Comparison of ENCODE assay signal across 12 cellular contexts in the genomic region with DNA sequence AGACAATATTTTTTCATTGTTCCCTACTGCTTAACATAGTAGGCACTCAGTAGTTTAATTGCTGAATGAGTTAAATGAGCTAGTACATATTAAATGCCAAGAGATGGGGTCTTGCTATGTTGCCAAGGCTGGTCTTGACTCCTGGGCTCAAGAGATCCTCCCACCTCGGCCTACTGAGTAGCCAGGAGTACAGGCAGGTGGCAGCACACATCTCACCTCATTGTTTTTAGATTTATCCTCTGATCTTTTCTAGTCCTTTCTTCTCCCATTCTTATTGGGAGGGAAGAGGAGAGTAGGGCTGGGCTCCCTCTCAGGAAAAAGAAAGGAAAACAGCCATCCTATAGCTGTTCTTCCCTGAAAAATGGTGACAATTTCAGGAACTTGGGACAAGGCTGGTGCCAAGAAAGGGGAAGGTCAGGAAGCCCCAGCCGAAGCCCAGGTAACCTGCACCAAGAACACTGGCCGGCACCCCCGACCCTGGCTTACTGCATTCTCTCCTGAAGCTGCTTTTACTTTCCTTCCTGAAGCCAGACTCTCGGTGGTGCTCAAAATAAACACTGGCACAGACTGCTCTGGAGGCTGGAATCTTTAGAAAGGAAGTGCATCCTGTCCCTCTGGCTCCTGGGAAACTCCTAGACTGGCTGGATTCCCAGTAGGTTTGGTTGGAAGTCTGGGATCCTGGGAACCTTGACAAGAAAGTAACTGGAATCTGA. TPM values are rescaled to one million over a fixed set of nuclear protein-coding genes. Genes with fewer than 3 reads are reported as not detected.
DNase-seq lines count a peak whose midpoint lies in the region; ATAC-seq and TF ChIP-seq lines count a peak whose summit lies in the region.
"Had no signal": no experiment of that assay in that cellular context is flagged by ENCODE, and none has a peak within 500 bp of the region (broad histone marks: within the 10 kb centered on the region; RNA-seq: fewer than 3 reads in every experiment).

No MANE protein-coding gene starts in this region.

- H2AFZ ChIP-seq in HCT116 (ENCODE audit: low read depth, low read length, poor library complexity, severe bottlenecking) = no peak overlapping the region

- H3K27ac ChIP-seq in HCT116 (ENCODE audit: low read depth, low read length) (no peak overlapping the region), ascending aorta (peak overlapping the region; percentile 93 to 96), skeletal muscle tissue (ENCODE audit: low read depth, low read length) (peak overlapping the region; percentile 95)

- TF ChIP-seq CTCF in HCT116 (IDR thresholded peaks at IDR 0.05 in 2 of 3, conservative IDR thresholded peaks at IDR 0.05 in 1 of 3; ENCODE audit: borderline replicate concordance in 1 of 3, insufficient read depth in 1 of 3, low read depth in 2 of 3, low read length in 2 of 3) (peak in 1 of 3 experiments; percentile 20; a peak in 1 of 6 replicates), ascending aorta (IDR thresholded peaks at IDR 0.05) (no peak)

- TF ChIP-seq POLR2A in HCT116 (IDR thresholded peaks at IDR 0.05; ENCODE audit: borderline replicate concordance, extremely low read depth, insufficient read depth, insufficient read length) = no peak

- H3K36me3 Mint-ChIP-seq in naive thymus-derived CD8-positive, alpha-beta T cell = peaks cover 0 to 27% (median 3%) of the 10 kb centered on the region in 3 donors

- DNase-seq in HCT116 (ENCODE audit: low read depth, low spot score) (no peak), ascending aorta (ENCODE audit: low spot score in 2 of 2) (no peak), hepatic stellate cell (ENCODE audit: low spot score) (peak; percentile 68), GDM1 (lab: John Stamatoyannopoulos, UW) (no peak)
- no peak for DNase-seq in naive thymus-derived CD8-positive, alpha-beta T cell
- DNase-seq in NK-92 treated with Interleukin-12 subunit alpha and Interleukin-12 subunit beta, amount 100 ng/mL, for 24 hours (lab: John Stamatoyannopoulos, UW) = no peak
- DNase-seq: GF-D8, NCI-H2107 had no signal

- peak overlapping the region; percentile 93; the same call in 1 of the 2 replicates for H3K4me2 ChIP-seq in HCT116 (ENCODE audit: low read length)

- CTCF ChIA-PET in HCT116 (lab: Charles Lee) = no interaction called here

- no peak for ATAC-seq in HCT116
- ATAC-seq in HG03095 (IDR thresholded peaks at IDR 0.05; ENCODE audit: unreplicated experiment) = no peak
- no peak for ATAC-seq in naive thymus-derived CD8-positive, alpha-beta T cell
- ATAC-seq: sciatic nerve had no signal

- H4K20me1 ChIP-seq in HCT116 (ENCODE audit: insufficient read depth) = no peaks in the 10 kb centered on the region

- peaks cover 26 to 55% (median 50%) of the 10 kb centered on the region in 4 donors for H3K4me1 Mint-ChIP-seq in naive thymus-derived CD8-positive, alpha-beta T cell

- H3K4me3 ChIP-seq in HCT116 (replicated peaks in 1 of 2; ENCODE audit: low read depth in 1 of 2, low read length in 2 of 2) (no peak overlapping the region), ascending aorta (no peak overlapping the region), skeletal muscle tissue (ENCODE audit: low read length in 3 of 3) (peak overlapping the region in 1 of 3 donors; percentile 14)

- peaks cover 32% of the 10 kb centered on the region for H3K79me2 ChIP-seq in HCT116 (ENCODE audit: insufficient read depth, low read length)

- no TSS peak for BruUV-seq in HCT116 (replicated peaks; lab: Mats Ljungman, UMichigan)

- peak overlapping the region in 4 of 10 donors; percentile 29 to 99 (median 63) for H3K4me3 Mint-ChIP-seq in naive thymus-derived CD8-positive, alpha-beta T cell

- H3K4me1 ChIP-seq in HCT116 (ENCODE audit: control insufficient read depth in 1 of 2, insufficient read depth in 2 of 2, low read length in 2 of 2) (peaks cover 16 to 38% of the 10 kb centered on the region in 2 experiments), ascending aorta (peaks cover 27 to 36% of the 10 kb centered on the region in 2 donors), skeletal muscle tissue (ENCODE audit: control insufficient read depth in 3 of 3, insufficient read depth in 3 of 3, low read length in 3 of 3) (peaks cover 37 to 46% (median 39%) of the 10 kb centered on the region in 3 donors)

- no peaks in the 10 kb centered on the region for H3K9me3 ChIP-seq in HCT116 (ENCODE audit: control insufficient read depth in 1 of 2, insufficient read depth in 1 of 2, low read depth in 1 of 2, low read length in 2 of 2)
- H3K9me3 ChIP-seq in ascending aorta = no peaks in the 10 kb centered on the region
- no peaks in the 10 kb centered on the region for H3K9me3 ChIP-seq in skeletal muscle tissue (ENCODE audit: control insufficient read depth in 3 of 3, low read length in 3 of 3)

- intact Hi-C loops in HCT116 (cut with micrococcal nuclease) = loop anchor here (5.0 kb wide), 1 partner anchor 106 kb away; no protein-coding TSS in a partner anchor
- intact Hi-C loops in ascending aorta (cut with DNase I) = loop anchor here (5.0 kb wide), 2 partner anchors 296 to 309 kb away; a partner anchor contains a TSS

- H3K9me2 ChIP-seq in HCT116 (ENCODE audit: insufficient read depth) = no peaks in the 10 kb centered on the region

- no peak for TF ChIP-seq RAD21 in HCT116 (IDR thresholded peaks at IDR 0.05; ENCODE audit: low read depth)

- POLR2A ChIA-PET in HCT116 (lab: Charles Lee) = no interaction called here
- POLR2A ChIA-PET in naive thymus-derived CD8-positive, alpha-beta T cell (lab: Charles Lee) = interaction anchor here (0.6 to 1.5 kb wide), 3 partner anchors 13 to 268 kb away, joined by 3 to 5 read pairs (median 3); a partner anchor contains a TSS

- H3K27me3 ChIP-seq in HCT116 (ENCODE audit: insufficient read depth, low read length) (no peaks in the 10 kb centered on the region), ascending aorta (no peaks in the 10 kb centered on the region), skeletal muscle tissue (ENCODE audit: control insufficient read depth in 3 of 3, insufficient read depth in 3 of 3, low read length in 3 of 3) (no peaks in the 10 kb centered on the region)

- no peaks in the 10 kb centered on the region for H3K9me3 Mint-ChIP-seq in naive thymus-derived CD8-positive, alpha-beta T cell

- H3K36me3 ChIP-seq in HCT116 (ENCODE audit: control insufficient read depth in 1 of 2, insufficient read depth in 2 of 2, low read length in 2 of 2) = peaks cover 16 to 23% of the 10 kb centered on the region in 2 experiments; a peak in 3 of 4 replicates
- H3K36me3 ChIP-seq in ascending aorta = peaks cover 34 to 40% of the 10 kb centered on the region in 2 donors
- H3K36me3 ChIP-seq in skeletal muscle tissue (ENCODE audit: control insufficient read depth in 3 of 3, insufficient read depth in 3 of 3, low read length in 3 of 3) = peaks cover 33 to 36% (median 34%) of the 10 kb centered on the region in 3 donors

- H3K27me3 Mint-ChIP-seq in naive thymus-derived CD8-positive, alpha-beta T cell = no peaks in the 10 kb centered on the region

- no peak overlapping the region for H3K9ac ChIP-seq in HCT116 (ENCODE audit: low read length)
- H3K9ac ChIP-seq in skeletal muscle tissue (ENCODE audit: low read depth in 1 of 3, low read length in 3 of 3) = peak overlapping the region in 2 of 3 donors; percentile 12 to 41

- peak overlapping the region in 1 of 10 donors; percentile 25 for H3K27ac Mint-ChIP-seq in naive thymus-derived CD8-positive, alpha-beta T cell

- RAD21 ChIA-PET in HCT116 (lab: Charles Lee; ENCODE audit: low non-redundant PET in 1 of 2, low total read pairs in 2 of 2, uncharacterized antibody in 2 of 2, unreplicated experiment in 2 of 2) = interaction anchor here in 1 of 2 experiments (0.6 kb wide), 1 partner anchor 203 kb away, joined by 3 read pairs; no protein-coding TSS in a partner anchor

TF ChIP-seq in HCT116, 20 proteins besides CTCF, POLR2A, EP300 and RAD21:
- no peak for TF ChIP-seq YY1 (IDR thresholded peaks at IDR 0.05; ENCODE audit: extremely low read depth, insufficient replicate concordance, low read depth, low read length)
- TF ChIP-seq ELF1 (IDR thresholded peaks at IDR 0.05; ENCODE audit: borderline replicate concordance, low read depth) = no peak
- TF ChIP-seq, protein P1, sequence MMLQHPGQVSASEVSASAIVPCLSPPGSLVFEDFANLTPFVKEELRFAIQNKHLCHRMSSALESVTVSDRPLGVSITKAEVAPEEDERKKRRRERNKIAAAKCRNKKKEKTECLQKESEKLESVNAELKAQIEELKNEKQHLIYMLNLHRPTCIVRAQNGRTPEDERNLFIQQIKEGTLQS (IDR thresholded peaks at IDR 0.05) = no peak
- TF ChIP-seq EZH2phosphoT487 (IDR thresholded peaks at IDR 0.05; ENCODE audit: borderline replicate concordance) = no peak
- TF ChIP-seq TCF7L2 (IDR thresholded peaks at IDR 0.05; ENCODE audit: borderline replicate concordance, extremely low read depth, insufficient read depth, insufficient read length) = no peak
- TF ChIP-seq EGR1 (IDR thresholded peaks at IDR 0.05; ENCODE audit: low read depth) = no peak

RNA-seq across cellular contexts. Expression of a gene that starts 2.7 kb away (rescaled TPM):
- total RNA-seq in HCT116 (2021; ENCODE audit: unreplicated experiment) (33.4 TPM), ascending aorta (66.4 TPM), skeletal muscle tissue (18.8 TPM)
- polyA plus RNA-seq in HCT116 (2012) = 22.7 and 29.0 TPM in 2 replicates
- 10 to 100 TPM; 20.6 to 23.7 TPM for total RNA-seq in naive thymus-derived CD8-positive, alpha-beta T cell
- 1 to 10 TPM; 5.6 to 9.4 (median 7.1) TPM for polyA plus RNA-seq in naive thymus-derived CD8-positive, alpha-beta T cell

RNA-seq across cellular contexts. Expression of a gene that starts 2.9 kb away (rescaled TPM):
- total RNA-seq in HCT116 (2021; ENCODE audit: unreplicated experiment) (21.7 TPM), ascending aorta (13.6 TPM), skeletal muscle tissue (19.8 TPM)
- 17.0 and 20.2 TPM in 2 replicates for polyA plus RNA-seq in HCT116 (2012)
- 10 to 100 TPM; 32.0 to 38.0 TPM for total RNA-seq in naive thymus-derived CD8-positive, alpha-beta T cell
- 10 to 100 TPM; 44.1 to 56.6 (median 54.0) TPM for polyA plus RNA-seq in naive thymus-derived CD8-positive, alpha-beta T cell

RNA-seq across cellular contexts. Expression of a gene that starts 19.1 kb away (rescaled TPM):
- total RNA-seq in HCT116 (2021; ENCODE audit: unreplicated experiment) (78.0 TPM), ascending aorta (82.2 TPM), skeletal muscle tissue (44.4 TPM)
- polyA plus RNA-seq in HCT116 (2012) = 58.6 and 65.7 TPM in 2 replicates
- 10 to 100 TPM; 35.4 to 37.5 TPM for total RNA-seq in naive thymus-derived CD8-positive, alpha-beta T cell
- polyA plus RNA-seq in naive thymus-derived CD8-positive, alpha-beta T cell = 10 to 100 TPM; 81.3 to 90.3 (median 85.6) TPM

RNA-seq across cellular contexts. Expression of a gene that starts 19.2 kb away (rescaled TPM):
- total RNA-seq in HCT116 (2021; ENCODE audit: unreplicated experiment) (55.6 TPM), ascending aorta (not detected), skeletal muscle tissue (12.5 TPM)
- 19.4 and 26.7 TPM in 2 replicates for polyA plus RNA-seq in HCT116 (2012)
- 1 to 10 TPM; 5.9 to 6.2 TPM for total RNA-seq in naive thymus-derived CD8-positive, alpha-beta T cell
- polyA plus RNA-seq in naive thymus-derived CD8-positive, alpha-beta T cell = 10 to 100 TPM in 1 of 3 donors, 1 to 10 TPM in 2; 7.1 to 10.1 (median 9.3) TPM

RNA-seq across cellular contexts. Expression of a gene that starts 26.8 kb away (rescaled TPM):
- total RNA-seq in HCT116 (2021; ENCODE audit: unreplicated experiment) (not detected), ascending aorta (not detected), skeletal muscle tissue (not detected)
- not detected in 2 replicates for polyA plus RNA-seq in HCT116 (2012)
- not detected for total RNA-seq in naive thymus-derived CD8-positive, alpha-beta T cell
- polyA plus RNA-seq in naive thymus-derived CD8-positive, alpha-beta T cell = not detected
- total RNA-seq: sciatic nerve, subcutaneous adipose tissue had no signal
